In genomic region chr3:36868614-36869436, GRCh38 we compare ENCODE assay signal across 8 cellular contexts.
A peak's percentile ranks its signal among the peaks of the same experiment; 100 is the strongest.
DNase-seq lines count a peak whose midpoint lies in the region; ATAC-seq and TF ChIP-seq lines count a peak whose summit lies in the region.

No MANE protein-coding gene starts in this region.

- no peaks in the 10 kb centered on the region for H3K27me3 Mint-ChIP-seq in activated B cell treated with CpG ODN at 0.5 μM for 24 hours
- H3K27me3 Mint-ChIP-seq in chondrocyte (ENCODE audit: low read depth), result no peaks in the 10 kb centered on the region

- H3K4me1 Mint-ChIP-seq in activated B cell treated with CpG ODN at 0.5 μM for 24 hours (peaks cover 23% of the 10 kb centered on the region), chondrocyte (ENCODE audit: low read depth) (no peaks in the 10 kb centered on the region)

- ATAC-seq in GM18519 (IDR thresholded peaks at IDR 0.05; ENCODE audit: low FRiP score, unreplicated experiment) (peak; percentile 90), HG02981 (IDR thresholded peaks at IDR 0.05; ENCODE audit: unreplicated experiment) (peak; percentile 92), activated B cell treated with CpG ODN at 0.5 μM for 24 hours (ENCODE audit: low read depth) (peak; percentile 88), left lung (peak; percentile 92)

- H3K9me3 ChIP-seq in left lung, result no peaks in the 10 kb centered on the region

- no peak overlapping the region for H3K4me3 ChIP-seq in AG10803 (ENCODE audit: low read length)
- no peak overlapping the region for H3K4me3 ChIP-seq in left lung

- POLR2A ChIA-PET in activated B cell treated with CpG ODN at 0.5 μM for 24 hours (lab: Charles Lee), result interaction anchor here (0.9 to 1.4 kb wide), 4 partner anchors 23 to 124 kb away, joined by 3 to 6 read pairs (median 4); partner anchors contain the start of genes EPM2AIP1 and MLH1

- DNase-seq in AG10803 (ENCODE audit: low read depth) (peak; percentile 63), NCI-H2171 (lab: John Stamatoyannopoulos, UW) (peak; percentile 29), activated B cell treated with CpG ODN at 0.5 μM for 24 hours (no peak), chondrocyte (ENCODE audit: low spot score) (no peak), left lung (no peak)
- DNase-seq in stimulated activated CD8-positive, alpha-beta memory T cell treated with anti-CD3 and anti-CD28 coated beads, Interleukin-12 subunit alpha, Interleukin-12 subunit beta, amount 100 ng/mL, for 4 hours (ENCODE audit: low read depth), result peak; percentile 15

- no peaks in the 10 kb centered on the region for H3K36me3 ChIP-seq in left lung

- no peak overlapping the region for H3K27ac ChIP-seq in left lung

- no peaks in the 10 kb centered on the region for H3K27me3 ChIP-seq in left lung

- H3K27ac Mint-ChIP-seq in activated B cell treated with CpG ODN at 0.5 μM for 24 hours (peak overlapping the region; percentile 59), chondrocyte (ENCODE audit: unreplicated experiment) (no peak overlapping the region)

- H3K9me3 Mint-ChIP-seq in activated B cell treated with CpG ODN at 0.5 μM for 24 hours (no peaks in the 10 kb centered on the region), chondrocyte (ENCODE audit: low read depth) (no peaks in the 10 kb centered on the region)

- H3K36me3 Mint-ChIP-seq in activated B cell treated with CpG ODN at 0.5 μM for 24 hours (ENCODE audit: low read depth) (peaks cover 55% of the 10 kb centered on the region), chondrocyte (ENCODE audit: low read depth) (peaks cover 4% of the 10 kb centered on the region)

- CTCF ChIA-PET in activated B cell treated with CpG ODN at 0.5 μM for 24 hours (lab: Charles Lee), result interaction anchor here (0.6 to 7.2 kb wide), 28 partner anchors 10 to 124 kb away, joined by 3 to 70 read pairs (median 5); partner anchors contain the start of gene TRANK1

- no peak overlapping the region for H3K4me3 Mint-ChIP-seq in activated B cell treated with CpG ODN at 0.5 μM for 24 hours
- H3K4me3 Mint-ChIP-seq in chondrocyte (ENCODE audit: unreplicated experiment), result no peak overlapping the region

- TF ChIP-seq CTCF in AG10803 (conservative IDR thresholded peaks at IDR 0.05; ENCODE audit: low read length) (peak; percentile 88), activated B cell treated with CpG ODN at 0.5 μM for 24 hours (IDR thresholded peaks at IDR 0.05) (peak; percentile 87), chondrocyte (IDR thresholded peaks at IDR 0.05) (peak; percentile 95), left lung (IDR thresholded peaks at IDR 0.05) (peak; percentile 78 to 84)

- intact Hi-C loops in activated B cell treated with CpG ODN at 0.5 μM for 24 hours (cut with micrococcal nuclease) (loop anchor here (1.0 to 10.0 kb wide), 5 partner anchors 75 to 904 kb away; no protein-coding TSS in a partner anchor), left lung (cut with DNase I) (loop anchor here in 1 of 2 donors (2.0 kb wide), 1 partner anchor 140 kb away; no protein-coding TSS in a partner anchor)

- peaks cover 0 to 6% of the 10 kb centered on the region in 2 donors for H3K4me1 ChIP-seq in left lung

Comparison
In these comparisons a context has a peak if more than half of its experiments do, and no peak if none do; other contexts are left out.
1. DNase-seq: peak in AG10803 (single experiment), NCI-H2171 (single experiment) and stimulated activated CD8-positive, alpha-beta memory T cell treated with anti-CD3 and anti-CD28 coated beads, Interleukin-12 subunit alpha, Interleukin-12 subunit beta, amount 100 ng/mL, for 4 hours (single experiment); none in activated B cell treated with CpG ODN at 0.5 μM for 24 hours (single experiment), chondrocyte (single experiment) and left lung (0 of 2).
2. Peak in every context shown above with its lines, with median percentiles within 50 percentile points of each other: CTCF ChIP-seq and ATAC-seq.